ENCODE assay signal across 8 cellular contexts in genomic region chr17:82603981-82604448, GRCh38. TPM values are rescaled to one million over a fixed set of nuclear protein-coding genes. Genes with fewer than 3 reads are reported as not detected.
DNase-seq lines count a peak whose midpoint lies in the region; ATAC-seq and TF ChIP-seq lines count a peak whose summit lies in the region.

No MANE protein-coding gene starts in this region.

- no peak overlapping the region for H3K23ac ChIP-seq in H9 (ENCODE audit: insufficient read length, low read depth, low read length)

- H4K20me1 ChIP-seq in H9 (ENCODE audit: control insufficient read depth, insufficient read depth, insufficient read length): no peaks in the 10 kb centered on the region

- H2AFZ ChIP-seq in H9 (ENCODE audit: low read length): no peak overlapping the region

- H3K4me1 Mint-ChIP-seq in H9: peaks cover 2 to 4% of the 10 kb centered on the region in 2 experiments; a peak in 2 of 4 replicates
- H3K4me1 Mint-ChIP-seq in activated CD4-positive, alpha-beta memory T cell treated with anti-CD3 and anti-CD28 coated beads for 36 hours (ENCODE audit: low read depth): peaks cover 13% of the 10 kb centered on the region

- H2BK20ac ChIP-seq in H9 (ENCODE audit: low read depth, low read length, poor library complexity, severe bottlenecking): no peak overlapping the region

- H3K9ac ChIP-seq in H9 (ENCODE audit: extremely low read depth, insufficient read length, low read length): no peak overlapping the region

- H3K27me3 ChIP-seq in H9 (ENCODE audit: insufficient read depth, low read length) (no peaks in the 10 kb centered on the region), H7 (ENCODE audit: control insufficient read depth, insufficient read depth, low read length) (no peaks in the 10 kb centered on the region)

- no peak overlapping the region for H3K4me3 Mint-ChIP-seq in H9
- no peak overlapping the region for H3K4me3 Mint-ChIP-seq in activated CD4-positive, alpha-beta memory T cell treated with anti-CD3 and anti-CD28 coated beads for 36 hours

- ATAC-seq in Right ventricle myocardium superior (ENCODE audit: poor library complexity): peak; percentile 68
- no peak for ATAC-seq in HG02610 (IDR thresholded peaks at IDR 0.05; ENCODE audit: unreplicated experiment)

- no peak overlapping the region for H3K4ac ChIP-seq in H9 (ENCODE audit: low read depth, low read length)

- peaks cover 43 to 87% (median 86%) of the 10 kb centered on the region in 3 experiments; a peak in 6 of 7 replicates for H3K36me3 Mint-ChIP-seq in H9 (ENCODE audit: insufficient read depth in 1 of 3, low read depth in 3 of 3)
- peaks cover 29% of the 10 kb centered on the region for H3K36me3 Mint-ChIP-seq in activated CD4-positive, alpha-beta memory T cell treated with anti-CD3 and anti-CD28 coated beads for 36 hours

- POLR2A ChIA-PET in activated CD4-positive, alpha-beta memory T cell treated with anti-CD3 and anti-CD28 coated beads for 36 hours (lab: Charles Lee): no interaction called here

- H3T11ph ChIP-seq in H9 (ENCODE audit: low read length): no peak overlapping the region

- H4K91ac ChIP-seq in H9 (ENCODE audit: insufficient read length, low read depth, low read length): no peak overlapping the region

- H4K5ac ChIP-seq in H9 (ENCODE audit: insufficient read length, low read depth, low read length): no peak overlapping the region

- H3K36me3 ChIP-seq in H7 (replicated peaks; ENCODE audit: control insufficient read depth, insufficient read depth, low read length): peaks cover 20% of the 10 kb centered on the region

- no peak overlapping the region for H3K14ac ChIP-seq in H9 (ENCODE audit: insufficient read depth, low read length)

- H2BK5ac ChIP-seq in H9 (ENCODE audit: insufficient read length, low read length): no peak overlapping the region

- no peaks in the 10 kb centered on the region for H3K23me2 ChIP-seq in H9 (ENCODE audit: insufficient read length, low read depth, low read length, poor library complexity, severe bottlenecking)

- TF ChIP-seq CTCF in H9 (conservative IDR thresholded peaks at IDR 0.05): no peak

- H3K4me1 ChIP-seq in H9 (ENCODE audit: insufficient read depth, low read length): no peaks in the 10 kb centered on the region

- no peak overlapping the region for H2BK120ac ChIP-seq in H9 (ENCODE audit: low read depth, low read length, poor library complexity, severe bottlenecking)

- H3K79me1 ChIP-seq in H9 (ENCODE audit: insufficient read depth, low read depth, low read length, poor library complexity, severe bottlenecking): no peaks in the 10 kb centered on the region

- no peak overlapping the region for H2AK5ac ChIP-seq in H9 (ENCODE audit: insufficient read length, low read length)

- DNase-seq in H9 (no peak), Right ventricle myocardium superior (peak; percentile 79), pons (ENCODE audit: low spot score) (peak; percentile 87), H7 (no peak), SW480 (ENCODE audit: low spot score) (no peak), D341Med (ENCODE audit: low spot score) (no peak)
- DNase-seq in activated CD4-positive, alpha-beta memory T cell treated with anti-CD3 and anti-CD28 coated beads for 36 hours: peak; percentile 53

- no peak overlapping the region for H4K8ac ChIP-seq in H9 (replicated peaks; ENCODE audit: insufficient read length, low read depth, low read length)

- no peak overlapping the region for H3K27ac ChIP-seq in H9 (ENCODE audit: insufficient read length, low read depth, low read length)

- peaks cover 0 to 6% of the 10 kb centered on the region in 2 experiments; a peak in 3 of 5 replicates for H3K9me3 Mint-ChIP-seq in H9
- no peaks in the 10 kb centered on the region for H3K9me3 Mint-ChIP-seq in activated CD4-positive, alpha-beta memory T cell treated with anti-CD3 and anti-CD28 coated beads for 36 hours

- H3K4me2 ChIP-seq in H9 (ENCODE audit: insufficient read depth, insufficient read length, low read length): no peak overlapping the region

- CTCF ChIA-PET in activated CD4-positive, alpha-beta memory T cell treated with anti-CD3 and anti-CD28 coated beads for 36 hours (lab: Charles Lee): interaction anchor here (0.9 kb wide), 1 partner anchor 398 kb away, joined by 3 read pairs; no protein-coding TSS in a partner anchor

- WGBS in H9 (ENCODE audit: extremely low coverage, insufficient read length, low lambda C conversion rate): no CpG with 5 or more reads among the region's 18 CpGs

- no peak overlapping the region for H2BK15ac ChIP-seq in H9 (ENCODE audit: low read depth, low read length)

- intact Hi-C loops in activated CD4-positive, alpha-beta memory T cell treated with anti-CD3 and anti-CD28 coated beads for 36 hours (cut with micrococcal nuclease): no loop called here
- intact Hi-C loops in Right ventricle myocardium superior (cut with DNase I): no loop called here

- H3K79me2 ChIP-seq in H9 (ENCODE audit: insufficient read depth, low read length): no peaks in the 10 kb centered on the region

- H3K9me3 ChIP-seq in H9 (ENCODE audit: control insufficient read depth, low read depth, low read length): no peaks in the 10 kb centered on the region

- no peak overlapping the region for H3K18ac ChIP-seq in H9 (ENCODE audit: insufficient read length, low read depth, low read length)

- no peak overlapping the region for H3K56ac ChIP-seq in H9 (ENCODE audit: insufficient read length, low read depth, low read length)

- H2BK12ac ChIP-seq in H9 (ENCODE audit: insufficient read length, low read depth, low read length): no peak overlapping the region

- no peaks in the 10 kb centered on the region; the same call in 1 of the 2 replicates for H3K27me3 Mint-ChIP-seq in H9 (ENCODE audit: low read depth)
- no peaks in the 10 kb centered on the region for H3K27me3 Mint-ChIP-seq in activated CD4-positive, alpha-beta memory T cell treated with anti-CD3 and anti-CD28 coated beads for 36 hours

- H3K4me3 ChIP-seq in H7 (ENCODE audit: insufficient read depth, low read depth, low read length): no peak overlapping the region

- peak overlapping the region in 2 of 3 experiments; percentile 44 to 83; a peak in 3 of 7 replicates for H3K27ac Mint-ChIP-seq in H9
- no peak overlapping the region for H3K27ac Mint-ChIP-seq in activated CD4-positive, alpha-beta memory T cell treated with anti-CD3 and anti-CD28 coated beads for 36 hours

RNA-seq across cellular contexts. Expression of gene WDR45B, which starts 44.2 kb away (rescaled TPM):
- total RNA-seq in H9 (2021) (105 and 110 TPM in 2 replicates), Right ventricle myocardium superior (34.3 TPM)
- 10 to 100 TPM; 42.8 to 43.0 TPM for total RNA-seq in activated CD4-positive, alpha-beta memory T cell treated with anti-CD3 and anti-CD28 coated beads for 36 hours
- total RNA-seq in H7 (2014; rRNA removed; shearing (Covaris generic)): 131 and 150 TPM in 2 replicates

Comparison
In these comparisons a context has a peak if more than half of its experiments do, and no peak if none do; other contexts are left out.
1. DNase-seq: peak in activated CD4-positive, alpha-beta memory T cell treated with anti-CD3 and anti-CD28 coated beads for 36 hours (single experiment), Right ventricle myocardium superior (single experiment) and pons (single experiment); none in H9 (single experiment), H7 (single experiment), SW480 (single experiment) and D341Med (single experiment).